ENCODE assay signal across 19 cellular contexts in the genomic region with DNA sequence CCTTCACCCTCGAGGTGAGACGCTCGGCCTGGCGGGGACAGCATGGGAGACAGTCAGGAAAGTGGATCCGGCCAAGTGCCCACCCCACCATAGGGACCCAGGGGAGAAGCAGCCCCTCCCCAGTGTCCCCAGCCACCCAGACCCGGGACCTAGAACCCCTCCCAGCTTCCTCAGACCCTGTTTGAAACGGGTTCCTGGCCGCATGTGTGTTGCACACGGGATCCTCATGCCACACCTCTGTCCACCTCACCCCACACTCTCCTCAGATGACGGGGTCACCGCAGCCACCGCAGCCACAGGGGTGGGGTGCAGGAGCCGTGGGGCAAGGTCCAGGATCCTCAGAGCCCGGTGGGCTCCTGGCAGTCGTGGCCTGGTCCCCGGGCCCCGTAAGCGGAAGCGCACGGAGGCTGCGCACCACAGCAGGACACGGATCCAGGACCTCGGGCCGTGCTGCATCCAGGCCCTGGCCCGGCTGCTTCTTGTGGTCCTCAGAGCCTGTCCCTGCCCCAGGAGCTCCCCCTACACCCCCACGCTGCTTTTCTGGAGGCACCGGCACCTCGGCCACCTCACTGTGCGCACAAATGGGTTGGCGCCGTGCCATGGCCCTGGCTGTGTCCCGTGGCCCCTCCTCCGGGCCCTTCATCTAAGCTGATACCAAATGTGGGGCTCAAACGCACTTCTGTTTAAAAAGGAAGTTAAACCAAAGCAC. TPM values are rescaled to one million over a fixed set of nuclear protein-coding genes. Genes with fewer than 3 reads are reported as not detected.
A peak's percentile ranks its signal among the peaks of the same experiment; 100 is the strongest.
DNase-seq lines count a peak whose midpoint lies in the region; ATAC-seq, FAIRE-seq and TF ChIP-seq lines count a peak whose summit lies in the region.
"Had no signal": no experiment of that assay in that cellular context is flagged by ENCODE, and none has a peak within 500 bp of the region (broad histone marks: within the 10 kb centered on the region; RNA-seq: fewer than 3 reads in every experiment).

No MANE protein-coding gene starts in this region.

- DNase-seq in activated CD4-positive, alpha-beta T cell treated with anti-CD3 and anti-CD28 coated beads for 36 hours, result peak; percentile 2
- no peak for DNase-seq in activated CD4-positive, alpha-beta T cell treated with anti-CD3 and anti-CD28 coated beads, Interleukin-2, amount 50 U/mL, for 48 hours
- DNase-seq in CD14-positive monocyte (ENCODE audit: low spot score) (peak; percentile 40), K562 (ENCODE audit: extremely low read depth in 1 of 4, low spot score in 3 of 4) (no peak), osteoblast (ENCODE audit: insufficient read length, low spot score, missing footprints) (peak; percentile 86), NCI-H510A treated with DMSO at 0.1 percent for 48 hours (lab: John Stamatoyannopoulos, UW) (no peak), GM12891 (ENCODE audit: insufficient read length, low spot score) (no peak)
- DNase-seq in activated effector memory CD4-positive, alpha-beta T cell treated with Interleukin-2 at 50 U/mL for 16 hours, result no peak
- DNase-seq: H9, NCI-H1417 treated with DMSO at 0.1 percent for 48 hours, NCI-H187 treated with DMSO at 0.1 percent for 48 hours, NCI-H2227 treated with DMSO at 0.1 percent for 48 hours, NCI-H524, PC-3, RPMI8226 had no signal

- TF ChIP-seq EP300 in K562 (IDR thresholded peaks at IDR 0.05; ENCODE audit: low read length), result no peak

- no peaks in the 10 kb centered on the region for H3K9me3 ChIP-seq in K562 (replicated peaks; ENCODE audit: control insufficient read depth, insufficient read depth, low read depth, low read length)
- no peaks in the 10 kb centered on the region for H3K9me3 ChIP-seq in osteoblast (ENCODE audit: low read depth, low read length)

- POLR2A ChIA-PET in activated CD4-positive, alpha-beta T cell treated with anti-CD3 and anti-CD28 coated beads for 36 hours (lab: Charles Lee), result no interaction called here
- POLR2A ChIA-PET in K562 (lab: Yijun Ruan, JAX), result interaction anchor here (0.6 to 1.1 kb wide), 2 partner anchors 9 to 154 kb away, joined by 3 to 4 read pairs; no protein-coding TSS in a partner anchor

- CTCF ChIA-PET in activated CD4-positive, alpha-beta T cell treated with anti-CD3 and anti-CD28 coated beads for 36 hours (lab: Charles Lee), result no interaction called here
- CTCF ChIA-PET in K562 (lab: Yijun Ruan, JAX; ENCODE audit: low intra/inter-chr PET ratio), result no interaction called here

- H3K36me3 ChIP-seq in K562 (ENCODE audit: control insufficient read depth, insufficient read depth, low read length) (no peaks in the 10 kb centered on the region), osteoblast (ENCODE audit: insufficient read depth, low read length) (no peaks in the 10 kb centered on the region)

- intact Hi-C loops in activated CD4-positive, alpha-beta T cell treated with anti-CD3 and anti-CD28 coated beads for 36 hours (cut with DNase I, micrococcal nuclease), result no loop called here
- intact Hi-C loops in CD14-positive monocyte (cut with micrococcal nuclease) (no loop called here), K562 (cut with micrococcal nuclease) (no loop called here)

- no peak for TF ChIP-seq CTCF in CD14-positive monocyte (IDR thresholded peaks at IDR 0.05)
- no peak for TF ChIP-seq CTCF in K562 (IDR thresholded peaks at IDR 0.05 in 2 of 3, conservative IDR thresholded peaks at IDR 0.05 in 1 of 3; ENCODE audit: insufficient read depth in 2 of 3, low read depth in 1 of 3, low read length in 3 of 3)
- no peak for TF ChIP-seq CTCF in osteoblast (IDR thresholded peaks at IDR 0.05; ENCODE audit: extremely low read depth, low read depth, low read length)

- H3K36me3 Mint-ChIP-seq in activated CD4-positive, alpha-beta T cell treated with anti-CD3 and anti-CD28 coated beads for 36 hours (ENCODE audit: low read depth), result peaks cover 12% of the 10 kb centered on the region
- H3K36me3 Mint-ChIP-seq in CD14-positive monocyte, result no peaks in the 10 kb centered on the region

- TF ChIP-seq POLR2A in K562 (conservative IDR thresholded peaks at IDR 0.05) (no peak), GM12891 (IDR thresholded peaks at IDR 0.05; ENCODE audit: low read depth, low read length) (no peak)

- ATAC-seq in activated CD4-positive, alpha-beta T cell treated with anti-CD3 and anti-CD28 coated beads for 36 hours, result no peak
- ATAC-seq in K562, result no peak
- ATAC-seq: HepG2, PC-3 had no signal

- in situ Hi-C loops in K562 (cut with MboI), result no loop called here

- FAIRE-seq in K562 (lab: Jason Lieb, UNC) (no peak), GM12891 (lab: Jason Lieb, UNC) (no peak)
- FAIRE-seq: G401.6, HepG2 had no signal

- no peak overlapping the region for H3K4me3 Mint-ChIP-seq in activated CD4-positive, alpha-beta T cell treated with anti-CD3 and anti-CD28 coated beads for 36 hours
- no peak overlapping the region for H3K4me3 Mint-ChIP-seq in CD14-positive monocyte
- H3K4me3 Mint-ChIP-seq: H9 had no signal

- no peak overlapping the region for H2AFZ ChIP-seq in K562 (ENCODE audit: low read depth, low read length)
- no peak overlapping the region for H2AFZ ChIP-seq in osteoblast (ENCODE audit: low read length)

- H3K4me1 Mint-ChIP-seq in activated CD4-positive, alpha-beta T cell treated with anti-CD3 and anti-CD28 coated beads for 36 hours, result no peaks in the 10 kb centered on the region
- H3K4me1 Mint-ChIP-seq in CD14-positive monocyte, result no peaks in the 10 kb centered on the region
- H3K4me1 Mint-ChIP-seq: H9 had no signal

- H3K27me3 Mint-ChIP-seq in activated CD4-positive, alpha-beta T cell treated with anti-CD3 and anti-CD28 coated beads for 36 hours, result no peaks in the 10 kb centered on the region
- peaks cover 0 to 1% (median 1%) of the 10 kb centered on the region in 3 donors for H3K27me3 Mint-ChIP-seq in CD14-positive monocyte (ENCODE audit: low read depth in 3 of 3)

- H3K4me2 ChIP-seq in K562 (ENCODE audit: insufficient read depth, low read length), result no peak overlapping the region
- H3K4me2 ChIP-seq in osteoblast (ENCODE audit: insufficient read depth, low read length), result no peak overlapping the region

- no peaks in the 10 kb centered on the region for H3K9me3 Mint-ChIP-seq in activated CD4-positive, alpha-beta T cell treated with anti-CD3 and anti-CD28 coated beads for 36 hours (ENCODE audit: low read depth)
- peaks cover 30 to 70% (median 42%) of the 10 kb centered on the region in 7 donors for H3K9me3 Mint-ChIP-seq in CD14-positive monocyte
- H3K9me3 Mint-ChIP-seq: H9 had no signal

- TF ChIP-seq RAD21 in K562 (CRISPR knock-in tag; conservative IDR thresholded peaks at IDR 0.05 in 1 of 2, IDR thresholded peaks at IDR 0.05 in 1 of 2), result no peak

- H4K20me1 ChIP-seq in K562 (replicated peaks; ENCODE audit: control insufficient read depth, insufficient read depth, low read length) (peaks cover 12% of the 10 kb centered on the region; the same call in 1 of the 2 replicates), osteoblast (ENCODE audit: insufficient read depth, low read length) (no peaks in the 10 kb centered on the region)

- H3K27ac Mint-ChIP-seq in activated CD4-positive, alpha-beta T cell treated with anti-CD3 and anti-CD28 coated beads for 36 hours, result no peak overlapping the region
- no peak overlapping the region for H3K27ac Mint-ChIP-seq in CD14-positive monocyte
- H3K27ac Mint-ChIP-seq: H9 had no signal

- no peaks in the 10 kb centered on the region for H3K79me2 ChIP-seq in K562 (ENCODE audit: control insufficient read depth, insufficient read depth, low read length)
- H3K79me2 ChIP-seq in osteoblast (ENCODE audit: insufficient read depth, low read length), result no peaks in the 10 kb centered on the region

- H3K27ac ChIP-seq in K562 (ENCODE audit: extremely low read depth, low read depth, low read length) (no peak overlapping the region), osteoblast (ENCODE audit: low read depth, low read length) (no peak overlapping the region)
- H3K27ac ChIP-seq: 22Rv1 had no signal

- no peak overlapping the region; a peak in 1 of 4 replicates for H3K9ac ChIP-seq in K562 (ENCODE audit: insufficient read depth in 1 of 2, low read depth in 2 of 2, low read length in 2 of 2)

- no TSS peak for BruUV-seq in K562 (replicated peaks; lab: Mats Ljungman, UMichigan)

- peaks cover 0 to 36% of the 10 kb centered on the region in 2 experiments; a peak in 1 of 5 replicates for H3K4me1 ChIP-seq in K562 (replicated peaks in 1 of 2; ENCODE audit: control insufficient read depth in 2 of 2, insufficient read depth in 2 of 2, low read length in 2 of 2)
- H3K4me1 ChIP-seq in osteoblast (ENCODE audit: insufficient read depth, low read length), result no peaks in the 10 kb centered on the region

- H3K27me3 ChIP-seq in K562 (ENCODE audit: control insufficient read depth in 2 of 2, insufficient read depth in 2 of 2, low read length in 2 of 2) (peaks cover 19 to 75% of the 10 kb centered on the region in 2 experiments), osteoblast (ENCODE audit: insufficient read depth, low read length) (no peaks in the 10 kb centered on the region)

- H3K4me3 ChIP-seq in K562 (no peak overlapping the region), osteoblast (ENCODE audit: insufficient read depth, low read length) (no peak overlapping the region)

- no peaks in the 10 kb centered on the region for H3K9me1 ChIP-seq in K562 (ENCODE audit: control insufficient read depth, insufficient read depth, low read length)

- 29% methylated on average over 26 of the region's 34 CpGs for WGBS in K562 (ENCODE audit: insufficient coverage, low coverage, missing lambda C conversion rate)

RNA-seq across cellular contexts. Expression of gene TERT, which starts 15.3 kb away (rescaled TPM):
- total RNA-seq in activated CD4-positive, alpha-beta T cell treated with anti-CD3 and anti-CD28 coated beads for 36 hours, result 10 to 100 TPM in 1 of 2 experiments, 1 to 10 TPM in 1; 8.5 to 11.9 TPM
- polyA plus RNA-seq in CD14-positive monocyte (not detected), K562 (2011; rRNA removed) (1.4 and 2.7 TPM in 2 replicates), K562 (2014; fragmentation: Illumina TruSeq; extraction: Trizol) (0.48 and 1.00 TPM in 2 replicates), K562 (2014; fragmentation: Nextera tagmentation; extraction: Ambion mirVana) (under 1 TPM in 1 of 2 experiments, not detected in 1; 0.08 TPM), K562 (2014; rRNA removed) (2.2 and 4.5 TPM in 2 replicates)
- 14.2 and 54.7 TPM in 2 replicates for total RNA-seq in K562 (2011; cell fraction: chromatin; rRNA removed; ENCODE audit: low replicate concordance)
- total RNA-seq in K562 (2011; cell fraction: nucleolus; rRNA removed), result 26.1 and 26.7 TPM in 2 replicates
- total RNA-seq in K562 (2011; cell fraction: nucleoplasm; rRNA removed), result 10.8 and 13.8 TPM in 2 replicates
- total RNA-seq in K562 (2014; rRNA removed) (1.7 and 2.5 TPM in 2 replicates), K562 (2014; rRNA removed; fragmentation: Illumina TruSeq; extraction: Trizol) (0.41 and 0.44 TPM in 2 replicates), K562 (2015; rRNA removed; fragmentation: Illumina TruSeq; extraction: Trizol) (0.54 and 0.83 TPM in 2 replicates), K562 (2021) (3.3 and 3.4 TPM in 2 replicates), osteoblast (not detected in 2 replicates)
- polyA plus RNA-seq in K562 (2011; cell fraction: cytosol; rRNA removed), result 1.3 and 3.8 TPM in 2 replicates
- polyA plus RNA-seq in K562 (2011; cell fraction: nucleus; rRNA removed), result 15.4 and 32.7 TPM in 2 replicates
- 1.0 and 1.5 TPM in 2 replicates for polyA plus RNA-seq in K562 (2012)
- 0.69 and 1.6 TPM in 2 replicates for polyA minus RNA-seq in K562 (2011; rRNA and poly(A)+ RNA removed)
- 1.7 and 5.3 TPM in 2 replicates for polyA minus RNA-seq in K562 (2011; cell fraction: cytosol; rRNA and poly(A)+ RNA removed)
- 8.1 and 11.4 TPM in 2 replicates for polyA minus RNA-seq in K562 (2011; cell fraction: nucleus; rRNA and poly(A)+ RNA removed)
- polyA plus RNA-seq in GM12891 (2012; ENCODE audit: low read depth, missing spikeins), result 0.22 TPM

RNA-seq across cellular contexts. Expression of gene SLC6A18, which starts 54.4 kb away (rescaled TPM):
- not detected for total RNA-seq in activated CD4-positive, alpha-beta T cell treated with anti-CD3 and anti-CD28 coated beads for 36 hours
- not detected for polyA plus RNA-seq in CD14-positive monocyte
- total RNA-seq in K562 (2011; cell fraction: chromatin; rRNA removed; ENCODE audit: low replicate concordance), result not detected in 2 replicates
- not detected in 2 replicates for total RNA-seq in K562 (2011; cell fraction: nucleolus; rRNA removed)
- not detected in 2 replicates for total RNA-seq in K562 (2011; cell fraction: nucleoplasm; rRNA removed)
- not detected in 2 replicates for total RNA-seq in K562 (2014; rRNA removed)
- total RNA-seq in K562 (2014; rRNA removed; fragmentation: Illumina TruSeq; extraction: Trizol), result not detected in 2 replicates
- total RNA-seq in K562 (2015; rRNA removed; fragmentation: Illumina TruSeq; extraction: Trizol), result not detected in 2 replicates
- total RNA-seq in K562 (2021), result not detected in 2 replicates
- polyA plus RNA-seq in K562 (2011; rRNA removed), result not detected in 2 replicates
- polyA plus RNA-seq in K562 (2011; cell fraction: cytosol; rRNA removed), result not detected in 2 replicates
- not detected in 2 replicates for polyA plus RNA-seq in K562 (2011; cell fraction: nucleus; rRNA removed)
- polyA plus RNA-seq in K562 (2012), result not detected in 2 replicates
- polyA plus RNA-seq in K562 (2014; fragmentation: Illumina TruSeq; extraction: Trizol), result not detected in 2 replicates
- not detected for polyA plus RNA-seq in K562 (2014; fragmentation: Nextera tagmentation; extraction: Ambion mirVana)
- polyA plus RNA-seq in K562 (2014; rRNA removed), result not detected in 2 replicates
- polyA minus RNA-seq in K562 (2011; rRNA and poly(A)+ RNA removed), result not detected in 2 replicates
- polyA minus RNA-seq in K562 (2011; cell fraction: cytosol; rRNA and poly(A)+ RNA removed), result not detected in 2 replicates
- polyA minus RNA-seq in K562 (2011; cell fraction: nucleus; rRNA and poly(A)+ RNA removed), result not detected in 2 replicates
- total RNA-seq in osteoblast, result not detected in 2 replicates
- not detected for polyA plus RNA-seq in GM12891 (2012; ENCODE audit: low read depth, missing spikeins)
- total RNA-seq: H9, HepG2, M059J, PC-3 had no signal
- polyA plus RNA-seq: HepG2 had no signal

Comparison
In these comparisons a context has a peak if more than half of its experiments do, and no peak if none do; other contexts are left out.
1. DNase-seq: peak in activated CD4-positive, alpha-beta T cell treated with anti-CD3 and anti-CD28 coated beads for 36 hours (single experiment), CD14-positive monocyte (single experiment) and osteoblast (single experiment); none in activated CD4-positive, alpha-beta T cell treated with anti-CD3 and anti-CD28 coated beads, Interleukin-2, amount 50 U/mL, for 48 hours (0 of 2), K562 (0 of 4), NCI-H510A treated with DMSO at 0.1 percent for 48 hours (single experiment), GM12891 (single experiment) and activated effector memory CD4-positive, alpha-beta T cell treated with Interleukin-2 at 50 U/mL for 16 hours (single experiment).